In the genomic region with DNA sequence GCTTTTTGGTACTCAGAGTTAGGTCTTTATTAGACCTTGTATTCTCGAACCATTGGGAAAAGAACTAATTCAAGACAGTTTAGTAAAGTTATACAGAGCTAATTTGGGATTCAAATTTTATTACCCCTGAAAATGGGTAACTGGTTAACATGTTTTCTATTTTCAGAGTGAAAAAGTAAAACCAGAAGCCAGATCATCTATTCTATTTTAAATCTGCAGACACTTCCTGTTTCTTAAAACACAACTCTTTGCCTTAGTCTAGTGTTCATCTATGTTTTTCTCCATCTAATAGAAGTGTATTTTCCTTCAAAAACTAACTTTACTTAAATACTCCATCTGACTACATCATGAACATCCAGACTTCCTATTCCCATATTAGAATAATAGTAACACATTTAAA, we compare ENCODE assay signal across 29 cellular contexts.
DNase-seq lines count a peak whose midpoint lies in the region; ATAC-seq, FAIRE-seq and TF ChIP-seq lines count a peak whose summit lies in the region.
"Had no signal": no experiment of that assay in that cellular context is flagged by ENCODE, and none has a peak within 500 bp of the region (broad histone marks: within the 10 kb centered on the region; RNA-seq: fewer than 3 reads in every experiment).

No MANE protein-coding gene starts in this region.

- no peaks in the 10 kb centered on the region for H3K4me1 Mint-ChIP-seq in CD8-positive, alpha-beta T cell (ENCODE audit: low read depth)
- H3K4me1 Mint-ChIP-seq in endodermal cell: peaks cover 9% of the 10 kb centered on the region
- H3K4me1 Mint-ChIP-seq: CD14-positive monocyte had no signal

- TF ChIP-seq POLR2A in GM18505 (IDR thresholded peaks at IDR 0.05; ENCODE audit: borderline replicate concordance, extremely low read depth, insufficient read depth, insufficient read length): no peak

- POLR2A ChIA-PET in CD8-positive, alpha-beta T cell (lab: Charles Lee): no interaction called here

- no peaks in the 10 kb centered on the region for H3K9me3 ChIP-seq in CD8-positive, alpha-beta T cell (ENCODE audit: low read length)
- H3K9me3 ChIP-seq in endodermal cell (ENCODE audit: control insufficient read depth, low read length): no peaks in the 10 kb centered on the region
- H3K9me3 ChIP-seq: heart left ventricle, MG63, thoracic aorta had no signal

- FAIRE-seq in colon (lab: Jason Lieb, UNC): peak; percentile 55
- FAIRE-seq: endothelial cell of umbilical vein, G401.6, small intestine had no signal

- 92% methylated on average over 1 of the region's 1 CpG; no CpG with 5 or more reads in 1 of the 2 experiments for WGBS in endodermal cell (ENCODE audit: insufficient coverage in 1 of 2, insufficient read length in 1 of 2), 2 experiments

- intact Hi-C loops in CD8-positive, alpha-beta T cell (cut with DNase I, micrococcal nuclease): no loop called here

- no peaks in the 10 kb centered on the region for H3K36me3 ChIP-seq in CD8-positive, alpha-beta T cell (ENCODE audit: insufficient read depth, low read length)
- H3K36me3 ChIP-seq in endodermal cell (ENCODE audit: control insufficient read depth, insufficient read depth, low read length): no peaks in the 10 kb centered on the region
- H3K36me3 ChIP-seq: heart left ventricle, MG63, thoracic aorta had no signal

- no peak overlapping the region for H3K9ac ChIP-seq in endodermal cell (ENCODE audit: extremely low read depth, low read length, poor library complexity, severe bottlenecking)
- H3K9ac ChIP-seq: GM23248 had no signal

- no peaks in the 10 kb centered on the region for H3K4me1 ChIP-seq in CD8-positive, alpha-beta T cell (ENCODE audit: insufficient read depth, low read length)
- no peaks in the 10 kb centered on the region for H3K4me1 ChIP-seq in endodermal cell (ENCODE audit: control insufficient read depth, insufficient read depth, low read length)
- H3K4me1 ChIP-seq: heart left ventricle had no signal

- no peaks in the 10 kb centered on the region for H3K36me3 Mint-ChIP-seq in CD8-positive, alpha-beta T cell
- H3K36me3 Mint-ChIP-seq in endodermal cell (ENCODE audit: low read depth): no peaks in the 10 kb centered on the region
- H3K36me3 Mint-ChIP-seq: CD14-positive monocyte, memory B cell had no signal

- H3K27ac Mint-ChIP-seq in CD8-positive, alpha-beta T cell: no peak overlapping the region
- no peak overlapping the region for H3K27ac Mint-ChIP-seq in endodermal cell
- H3K27ac Mint-ChIP-seq: activated T-cell treated with anti-CD3 and anti-CD28 coated beads, Interleukin-2, amount 50 U/mL, for 24 hours; CD14-positive monocyte; memory B cell had no signal

- H3K27me3 ChIP-seq in CD8-positive, alpha-beta T cell (ENCODE audit: insufficient read depth, low read length): no peaks in the 10 kb centered on the region
- H3K27me3 ChIP-seq in endodermal cell (ENCODE audit: control insufficient read depth, insufficient read depth, low read length, poor library complexity, severe bottlenecking): no peaks in the 10 kb centered on the region
- H3K27me3 ChIP-seq: heart left ventricle had no signal

- H3K27me3 Mint-ChIP-seq in CD8-positive, alpha-beta T cell (ENCODE audit: low read depth): peaks cover under 1% of the 10 kb centered on the region
- H3K27me3 Mint-ChIP-seq in endodermal cell (ENCODE audit: insufficient read depth): peaks cover 4% of the 10 kb centered on the region
- H3K27me3 Mint-ChIP-seq: memory B cell had no signal

- ATAC-seq in GM18505 (IDR thresholded peaks at IDR 0.05; ENCODE audit: unreplicated experiment) (peak; percentile 52), HG03354 (IDR thresholded peaks at IDR 0.05; ENCODE audit: poor library complexity, severe bottlenecking, unreplicated experiment) (peak; percentile 59)
- ATAC-seq in CD8-positive, alpha-beta T cell: no peak
- ATAC-seq: heart left ventricle, left cardiac atrium had no signal

- H3K27ac ChIP-seq in CD8-positive, alpha-beta T cell (ENCODE audit: low read depth, low read length): no peak overlapping the region
- H3K27ac ChIP-seq in endodermal cell (ENCODE audit: low read depth, low read length): no peak overlapping the region
- H3K27ac ChIP-seq: GM23248, thoracic aorta had no signal

- no peak overlapping the region for H3K4me3 ChIP-seq in CD8-positive, alpha-beta T cell (ENCODE audit: low read depth, low read length)
- H3K4me3 ChIP-seq in endodermal cell (ENCODE audit: low read length): no peak overlapping the region
- H3K4me3 ChIP-seq: GM23248, heart left ventricle, MG63, thoracic aorta had no signal

- DNase-seq in GM20000 (ENCODE audit: low spot score) (peak; percentile 11), endodermal cell (no peak)
- no peak for DNase-seq in CD8-positive, alpha-beta T cell
- DNase-seq in activated CD4-positive, alpha-beta T cell treated with anti-CD3 and anti-CD28 coated beads, Interleukin-2, amount 50 U/mL, for 48 hours: no peak
- no peak for DNase-seq in stimulated activated CD4-positive, alpha-beta T cell treated with anti-CD3 and anti-CD28 coated beads, Interleukin-2, amount 100 ng/mL, for 24 hours
- DNase-seq: activated CD4-positive, CD25-positive, alpha-beta regulatory T cell treated with anti-CD3 and anti-CD28 coated beads, Interleukin-2, amount 50 U/mL, for 72 hours; activated CD8-positive, alpha-beta memory T cell treated with anti-CD3 and anti-CD28 coated beads for 24 hours; activated naive CD4-positive, alpha-beta T cell treated with anti-CD3 and anti-CD28 coated beads, Interleukin-2, amount 50 U/mL, for 16 hours; activated T-cell treated with anti-CD3 and anti-CD28 coated beads, Interleukin-2, amount 50 U/mL, for 24 hours; caudate nucleus; DMS 273 treated with DMSO at 0.1 percent for 48 hours; GM23248; heart left ventricle; left cardiac atrium; MG63; NCI-H1436 treated with DMSO at 0.1 percent for 48 hours; NCI-H526; occipital lobe; Right ventricle myocardium superior; small intestine; stimulated activated naive CD4-positive, alpha-beta T cell had no signal

- TF ChIP-seq CTCF in GM20000 (IDR thresholded peaks at IDR 0.05; ENCODE audit: extremely low read depth, missing control alignments) (no peak), endodermal cell (conservative IDR thresholded peaks at IDR 0.05) (no peak)
- no peak for TF ChIP-seq CTCF in CD8-positive, alpha-beta T cell (IDR thresholded peaks at IDR 0.05)

- CTCF ChIA-PET in CD8-positive, alpha-beta T cell (lab: Charles Lee): no interaction called here

- H3K4me3 Mint-ChIP-seq in CD8-positive, alpha-beta T cell: no peak overlapping the region
- no peak overlapping the region for H3K4me3 Mint-ChIP-seq in endodermal cell
- H3K4me3 Mint-ChIP-seq: activated T-cell treated with anti-CD3 and anti-CD28 coated beads, Interleukin-2, amount 50 U/mL, for 24 hours; CD14-positive monocyte; memory B cell had no signal

- no peaks in the 10 kb centered on the region for H3K9me3 Mint-ChIP-seq in CD8-positive, alpha-beta T cell
- no peaks in the 10 kb centered on the region for H3K9me3 Mint-ChIP-seq in endodermal cell
- H3K9me3 Mint-ChIP-seq: activated T-cell treated with anti-CD3 and anti-CD28 coated beads, Interleukin-2, amount 50 U/mL, for 24 hours; memory B cell had no signal
